In genomic region chr20:44475694-44476560, GRCh38 we compare ENCODE assay signal across 8 cellular contexts. TPM values are rescaled to one million over a fixed set of nuclear protein-coding genes. Genes with fewer than 3 reads are reported as not detected.
DNase-seq lines count a peak whose midpoint lies in the region; ATAC-seq and TF ChIP-seq lines count a peak whose summit lies in the region.

Gene TTPAL (plus strand): TSS chr20:44475874. CDS start chr20:44480000, 4,126 bp downstream.

- H3K4me1 ChIP-seq in right lobe of liver = peaks cover 0 to 47% (median 16%) of the 10 kb centered on the region in 4 donors

- peak; percentile 86 for ATAC-seq in GM19372 (IDR thresholded peaks at IDR 0.05; ENCODE audit: low read depth, unreplicated experiment)
- peak; percentile 85 for ATAC-seq in HG03521 (IDR thresholded peaks at IDR 0.05; ENCODE audit: unreplicated experiment)
- peak; percentile 83 to 90 (median 85) for ATAC-seq in right lobe of liver

- H3K9me3 ChIP-seq in right lobe of liver = no peaks in the 10 kb centered on the region

- H3K36me3 ChIP-seq in right lobe of liver = no peaks in the 10 kb centered on the region

- H3K4me3 ChIP-seq in right lobe of liver = peak within 1 kb of the TSS; percentile 63 to 88 (median 74)

- DNase-seq in NCI-H69 (lab: John Stamatoyannopoulos, UW) (peak; percentile 91), dermis blood vessel endothelial cell (peak; percentile 89), right lobe of liver (peak; percentile 93 to 95 (median 94))
- peak; percentile 83 to 85 for DNase-seq in activated CD4-positive, alpha-beta T cell treated with anti-CD3 and anti-CD28 coated beads, Interleukin-2, amount 50 U/mL, for 4 hours
- DNase-seq in stimulated activated CD4-positive, alpha-beta T cell treated with anti-CD3 and anti-CD28 coated beads, Interleukin-4, amount 100 ng/mL, for 24 hours = peak; percentile 90

- no peak; the same call in 1 of the 2 replicates for TF ChIP-seq CTCF in C4-2B (conservative IDR thresholded peaks at IDR 0.05)
- peak; percentile 29 to 51 (median 40) for TF ChIP-seq CTCF in right lobe of liver (IDR thresholded peaks at IDR 0.05)

- peak; percentile 99 for TF ChIP-seq POLR2A in right lobe of liver (IDR thresholded peaks at IDR 0.05)

- H3K27ac ChIP-seq in C4-2B (peak within 1 kb of the TSS; percentile 83), right lobe of liver (peak within 1 kb of the TSS; percentile 77 to 90 (median 87))

- H3K27me3 ChIP-seq in right lobe of liver = no peaks in the 10 kb centered on the region

- under 1% methylated on average over 18 of the region's 55 CpGs for WGBS in right lobe of liver (ENCODE audit: insufficient coverage, low coverage, low lambda C conversion rate, missing lambda C conversion rate)

- intact Hi-C loops in right lobe of liver (cut with DNase I) = no loop called here

RNA-seq across cellular contexts. Expression of gene TTPAL, which starts in this region (rescaled TPM):
- total RNA-seq in dermis blood vessel endothelial cell (3.4 and 6.3 TPM in 2 replicates), right lobe of liver (100 to 1,000 TPM in 1 of 6 experiments, 10 to 100 TPM in 5; 18.0 to 102 (median 28.7) TPM)

Comparison
In these comparisons a context has a peak if more than half of its experiments do, and no peak if none do; other contexts are left out.
1. Peak in every context shown above with its lines: DNase-seq, ATAC-seq, H3K4me3 ChIP-seq and H3K27ac ChIP-seq.